12 cellular contexts compared by ENCODE assay signal in the genomic region with DNA sequence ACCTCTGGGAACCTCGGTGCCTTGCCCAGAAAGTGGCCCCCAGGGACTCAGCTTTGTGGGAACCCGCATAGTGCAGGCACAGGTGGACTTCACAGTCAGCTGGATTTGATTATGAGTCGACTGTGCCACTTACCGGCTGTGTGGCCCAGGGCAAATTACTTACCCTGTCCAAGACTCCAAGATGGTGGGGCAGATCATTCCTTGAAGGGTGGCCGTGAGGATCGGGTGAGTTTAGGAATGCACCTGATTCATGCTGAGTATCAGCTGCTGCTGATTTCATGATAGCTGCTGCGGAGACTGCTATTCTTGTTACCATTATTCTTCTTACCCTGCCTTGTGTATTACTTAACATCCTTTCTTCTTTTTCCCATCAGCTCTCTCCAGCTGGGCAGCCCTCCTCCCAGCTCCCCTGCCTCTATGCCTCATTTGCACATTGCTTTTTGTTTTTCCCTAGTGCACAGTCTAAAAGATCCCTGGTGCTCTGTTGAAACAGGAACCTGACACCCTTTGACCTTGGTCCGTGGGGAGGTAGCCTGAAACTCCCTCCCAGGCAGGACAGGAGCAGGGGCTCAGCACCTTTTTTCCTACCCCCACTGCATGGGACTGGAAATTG. TPM values are rescaled to one million over a fixed set of nuclear protein-coding genes. Genes with fewer than 3 reads are reported as not detected.
DNase-seq lines count a peak whose midpoint lies in the region; FAIRE-seq and TF ChIP-seq lines count a peak whose summit lies in the region.
"Had no signal": no experiment of that assay in that cellular context is flagged by ENCODE, and none has a peak within 500 bp of the region (broad histone marks: within the 10 kb centered on the region; RNA-seq: fewer than 3 reads in every experiment).

No MANE protein-coding gene starts in this region.

- FAIRE-seq in keratinocyte (lab: Jason Lieb, UNC), result peak; percentile 63

- H3K27ac Mint-ChIP-seq in type B pancreatic cell, result peak overlapping the region; percentile 74

- peaks cover 24% of the 10 kb centered on the region for H3K79me2 ChIP-seq in keratinocyte (ENCODE audit: control insufficient read depth, insufficient read depth, low read length)

- H3K27me3 ChIP-seq in keratinocyte (ENCODE audit: control insufficient read depth, extremely low read depth, insufficient read depth, low read length), result no peaks in the 10 kb centered on the region
- H3K27me3 ChIP-seq: esophagus muscularis mucosa had no signal

- H3K36me3 ChIP-seq in keratinocyte (ENCODE audit: control insufficient read depth in 2 of 2, extremely low read depth in 1 of 2, insufficient read depth in 2 of 2, low read length in 2 of 2), result peaks cover 0 to 1% of the 10 kb centered on the region in 2 experiments
- H3K36me3 ChIP-seq: esophagus muscularis mucosa had no signal

- peaks cover 7% of the 10 kb centered on the region for H3K36me3 Mint-ChIP-seq in type B pancreatic cell

- H2AFZ ChIP-seq in keratinocyte (ENCODE audit: control insufficient read depth, low read length), result no peak overlapping the region

- H3K9me3 Mint-ChIP-seq in type B pancreatic cell, result no peaks in the 10 kb centered on the region

- peaks cover 6% of the 10 kb centered on the region for H4K20me1 ChIP-seq in keratinocyte (ENCODE audit: control insufficient read depth, extremely low read depth, insufficient read depth, low read length)

- DNase-seq in NCI-H2107 treated with DMSO at 0.1 percent for 48 hours (lab: John Stamatoyannopoulos, UW; ENCODE audit: unreplicated experiment), result peak; percentile 25
- no peak for DNase-seq in NCI-H2107 (lab: John Stamatoyannopoulos, UW)
- peak; percentile 28 for DNase-seq in astrocyte of the hippocampus (ENCODE audit: low read depth, low spot score)
- DNase-seq in keratinocyte (ENCODE audit: low read depth, low spot score), result no peak
- DNase-seq in type B pancreatic cell (ENCODE audit: extremely low spot score, unreplicated experiment), result no peak
- no peak for DNase-seq in GM13976 (ENCODE audit: low spot score)
- DNase-seq in COLO829 (ENCODE audit: low spot score), result no peak
- no peak for DNase-seq in AG20443 (ENCODE audit: low spot score)
- DNase-seq: left cardiac atrium; NCI-H1436 treated with DMSO at 0.1 percent for 48 hours; stimulated activated CD4-positive, alpha-beta T cell treated with anti-CD3 and anti-CD28 coated beads, Interleukin-2, amount 100 ng/mL, for 24 hours had no signal

- H3K4me3 ChIP-seq in keratinocyte (ENCODE audit: control insufficient read depth in 2 of 3, extremely low read depth in 1 of 3, insufficient read depth in 2 of 3, low read depth in 1 of 3, low read length in 3 of 3), result no peak overlapping the region
- H3K4me3 ChIP-seq: esophagus muscularis mucosa had no signal

- peak overlapping the region; percentile 29 for H3K9ac ChIP-seq in keratinocyte (ENCODE audit: control insufficient read depth, extremely low read depth, insufficient read depth, low read length)

- H3K4me2 ChIP-seq in keratinocyte (ENCODE audit: control insufficient read depth, extremely low read depth, insufficient read depth, low read depth, low read length), result peak overlapping the region; percentile 51

- peaks cover 35% of the 10 kb centered on the region for H3K4me1 Mint-ChIP-seq in type B pancreatic cell (ENCODE audit: unreplicated experiment)

- H3K4me1 ChIP-seq in keratinocyte (ENCODE audit: control insufficient read depth, extremely low read depth, insufficient read depth, low read length), result peaks cover 20% of the 10 kb centered on the region

- H3K27ac ChIP-seq in keratinocyte (ENCODE audit: control insufficient read depth, insufficient read depth, low read length), result no peak overlapping the region
- H3K27ac ChIP-seq: esophagus muscularis mucosa had no signal

- dilution Hi-C loops in keratinocyte (cut with MboI; ENCODE audit: extremely low pct_ligation_motif_present, low sequenced_read_pairs), result no loop called here

- H3K9me3 ChIP-seq in keratinocyte (ENCODE audit: control insufficient read depth, low read depth, low read length), result no peaks in the 10 kb centered on the region
- H3K9me3 ChIP-seq: esophagus muscularis mucosa had no signal

- H3K4me3 Mint-ChIP-seq in type B pancreatic cell, result peak overlapping the region; percentile 46

- in situ Hi-C loops in GM13976 (cut with MboI; ENCODE audit: low sequenced_read_pairs, unreplicated experiment), result no loop called here

- TF ChIP-seq CTCF in keratinocyte (optimal IDR thresholded peaks at IDR 0.05 in 1 of 3, IDR thresholded peaks at IDR 0.05 in 1 of 3, conservative IDR thresholded peaks at IDR 0.05 in 1 of 3; ENCODE audit: extremely low read depth in 1 of 3, insufficient read depth in 2 of 3, low read length in 3 of 3), result peak in 1 of 3 experiments; percentile 34
- no peak for TF ChIP-seq CTCF in type B pancreatic cell (conservative IDR thresholded peaks at IDR 0.05)
- no peak for TF ChIP-seq CTCF in GM13976 (IDR thresholded peaks at IDR 0.05; ENCODE audit: borderline replicate concordance, control extremely low read depth, extremely low read depth, insufficient read depth, missing control alignments)

- H3K9me1 ChIP-seq in keratinocyte (ENCODE audit: control insufficient read depth, extremely low read depth, insufficient read depth, low read length), result peaks cover 3% of the 10 kb centered on the region

- H3K27me3 Mint-ChIP-seq in type B pancreatic cell, result no peaks in the 10 kb centered on the region

RNA-seq across cellular contexts. Expression of a gene that starts 40.5 kb away (rescaled TPM):
- polyA plus RNA-seq in keratinocyte, result 0.09 to 0.18 TPM (median 0.12 TPM) in 3 replicates
- not detected for polyA plus RNA-seq in keratinocyte (2011; ENCODE audit: low read depth)
- polyA plus RNA-seq in keratinocyte (2011; cell fraction: cytosol; rRNA removed), result 0.09 and 0.10 TPM in 2 replicates
- 0.11 and 0.16 TPM in 2 replicates for polyA plus RNA-seq in keratinocyte (2011; cell fraction: nucleus; rRNA removed)
- polyA plus RNA-seq in keratinocyte (2012; ENCODE audit: low replicate concordance), result 0.14 TPM in 1 of 2 replicates, not detected in the other
- polyA minus RNA-seq in keratinocyte, result 0.10 TPM in 1 of 3 replicates, not detected in the others
- polyA minus RNA-seq in keratinocyte (2011; cell fraction: cytosol; rRNA and poly(A)+ RNA removed), result not detected
- not detected in 2 replicates for polyA minus RNA-seq in keratinocyte (2011; cell fraction: nucleus; rRNA and poly(A)+ RNA removed)
- total RNA-seq in type B pancreatic cell (ENCODE audit: low replicate concordance), result 0.93 and 3.8 TPM in 2 replicates

RNA-seq across cellular contexts. Expression of a gene that starts 53.0 kb away (rescaled TPM):
- 12.9 to 17.6 TPM (median 14.5 TPM) in 3 replicates for polyA plus RNA-seq in keratinocyte
- 7.1 TPM for polyA plus RNA-seq in keratinocyte (2011; ENCODE audit: low read depth)
- 8.6 and 10.9 TPM in 2 replicates for polyA plus RNA-seq in keratinocyte (2011; cell fraction: cytosol; rRNA removed)
- polyA plus RNA-seq in keratinocyte (2011; cell fraction: nucleus; rRNA removed), result 32.1 and 32.9 TPM in 2 replicates
- 13.7 and 16.0 TPM in 2 replicates for polyA plus RNA-seq in keratinocyte (2012; ENCODE audit: low replicate concordance)
- 5.4 to 6.7 TPM (median 5.5 TPM) in 3 replicates for polyA minus RNA-seq in keratinocyte
- 11.5 TPM for polyA minus RNA-seq in keratinocyte (2011; cell fraction: cytosol; rRNA and poly(A)+ RNA removed)
- polyA minus RNA-seq in keratinocyte (2011; cell fraction: nucleus; rRNA and poly(A)+ RNA removed), result 12.0 and 13.7 TPM in 2 replicates
- total RNA-seq in type B pancreatic cell (ENCODE audit: low replicate concordance), result 12.5 and 28.8 TPM in 2 replicates

Comparison
In these comparisons a context has a peak if more than half of its experiments do, and no peak if none do; other contexts are left out.
1. DNase-seq: peak in NCI-H2107 treated with DMSO at 0.1 percent for 48 hours (single experiment) and astrocyte of the hippocampus (single experiment); none in NCI-H2107 (single experiment), keratinocyte (single experiment), type B pancreatic cell (single experiment), GM13976 (single experiment), COLO829 (single experiment) and AG20443 (single experiment).